Comparison of ENCODE assay signal across 19 cellular contexts in genomic region chr2:47566207-47566858, GRCh38. TPM values are rescaled to one million over a fixed set of nuclear protein-coding genes. Genes with fewer than 3 reads are reported as not detected.
"Had no signal": no experiment of that assay in that cellular context is flagged by ENCODE, and none has a peak within 500 bp of the region (broad histone marks: within the 10 kb centered on the region; RNA-seq: fewer than 3 reads in every experiment).

No MANE protein-coding gene starts in this region.

- H3K9ac ChIP-seq: parathyroid adenoma had no signal

- H2AFZ ChIP-seq: parathyroid adenoma had no signal

- FAIRE-seq: colon, endothelial cell of umbilical vein had no signal

- H3K4me1 ChIP-seq: foreskin keratinocyte had no signal

- H3K36me3 ChIP-seq: sigmoid colon, stomach, uterus had no signal

- H3K9me3 ChIP-seq: psoas muscle, sigmoid colon, stomach, uterus had no signal

- H3K27ac ChIP-seq: foreskin keratinocyte, parathyroid adenoma, psoas muscle, sigmoid colon, skin epidermis, stomach, uterus had no signal

- DNase-seq: dermis blood vessel endothelial cell; erythroblast; foreskin keratinocyte; hippocampal formation; left colon; mesendoderm; naive B cell; psoas muscle; sigmoid colon; stimulated activated naive CD4-positive, alpha-beta T cell; stomach; substantia nigra; uterus had no signal

- H3K4me3 ChIP-seq: psoas muscle, sigmoid colon, skin epidermis, stomach, uterus had no signal

- H3K79me2 ChIP-seq: parathyroid adenoma had no signal

RNA-seq across cellular contexts. Expression of gene KCNK12, which starts 4.5 kb away (rescaled TPM):
- total RNA-seq: endothelial cell of umbilical vein, foreskin keratinocyte, liver, lung microvascular endothelial cell, psoas muscle had no signal
- polyA plus RNA-seq: endothelial cell of umbilical vein, foreskin keratinocyte, liver had no signal
